ENCODE assay signal across 12 cellular contexts in the genomic region with DNA sequence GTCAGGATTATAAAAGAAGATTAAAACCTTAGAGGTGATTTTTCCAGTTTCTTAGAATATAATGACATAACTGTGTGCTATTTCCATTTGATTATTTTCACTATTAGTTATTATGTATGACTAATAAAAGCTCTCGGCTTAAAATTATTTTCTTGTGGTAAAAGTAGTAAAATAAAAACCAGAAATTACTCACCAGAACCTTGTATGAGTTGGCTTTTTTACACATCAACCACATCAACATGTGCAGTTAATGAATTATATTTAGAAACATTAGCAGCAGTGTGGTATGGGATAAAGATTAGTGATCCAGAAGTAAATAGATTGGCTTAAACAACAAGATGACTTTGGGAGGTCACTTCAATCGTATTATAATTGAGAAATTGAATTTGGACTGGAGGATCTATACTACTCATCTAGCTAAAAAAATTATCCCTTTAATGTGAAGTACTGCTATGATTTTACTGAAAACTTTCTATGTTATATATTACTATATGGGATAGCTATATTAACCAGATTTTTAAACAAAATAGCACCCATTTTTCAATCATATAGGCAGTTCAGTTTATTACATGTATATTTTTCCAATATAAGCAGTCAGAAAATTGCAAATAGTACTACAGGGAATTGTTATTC. TPM values are rescaled to one million over a fixed set of nuclear protein-coding genes. Genes with fewer than 3 reads are reported as not detected.
DNase-seq lines count a peak whose midpoint lies in the region; ATAC-seq and TF ChIP-seq lines count a peak whose summit lies in the region.
"Had no signal": no experiment of that assay in that cellular context is flagged by ENCODE, and none has a peak within 500 bp of the region (broad histone marks: within the 10 kb centered on the region; RNA-seq: fewer than 3 reads in every experiment).

No MANE protein-coding gene starts in this region.

- peak; percentile 70 for ATAC-seq in GM18909 (IDR thresholded peaks at IDR 0.05; ENCODE audit: poor library complexity, unreplicated experiment)
- ATAC-seq in HG03135 (IDR thresholded peaks at IDR 0.05; ENCODE audit: unreplicated experiment): peak; percentile 50
- no peak for ATAC-seq in GM19397 (IDR thresholded peaks at IDR 0.05; ENCODE audit: unreplicated experiment)
- no peak for ATAC-seq in GM23338
- no peak for ATAC-seq in left lung

- CTCF ChIA-PET in BJ (lab: Yijun Ruan, JAX): interaction anchor here (0.9 to 1.3 kb wide), 3 partner anchors 19 to 60 kb away, joined by 3 to 4 read pairs (median 4); no protein-coding TSS in a partner anchor
- CTCF ChIA-PET in activated CD4-positive, alpha-beta T cell treated with anti-CD3 and anti-CD28 coated beads, Interleukin-2, amount 10 ng/mL, durations not matched to agents 7 days and 5 days (lab: Charles Lee): no interaction called here

- H3K4me2 ChIP-seq in GM23338: no peak overlapping the region

- no peaks in the 10 kb centered on the region for H3F3A ChIP-seq in GM23338 (replicated peaks; ENCODE audit: low read depth)

- DNase-seq in BJ (ENCODE audit: low read depth): peak; percentile 62
- DNase-seq in dermis blood vessel endothelial cell: peak; percentile 5
- DNase-seq in GM23338 (ENCODE audit: low spot score): no peak
- no peak for DNase-seq in left lung
- DNase-seq in activated CD4-positive, alpha-beta T cell treated with anti-CD3 and anti-CD28 coated beads, Interleukin-2, amount 10 ng/mL, durations not matched to agents 7 days and 5 days: no peak
- DNase-seq: CD4-positive, alpha-beta memory T cell had no signal

- POLR2A ChIA-PET in BJ (lab: Charles Lee): interaction anchor here (0.6 kb wide), 1 partner anchor 23 kb away, joined by 9 read pairs; no protein-coding TSS in a partner anchor
- POLR2A ChIA-PET in activated CD4-positive, alpha-beta T cell treated with anti-CD3 and anti-CD28 coated beads, Interleukin-2, amount 10 ng/mL, durations not matched to agents 7 days and 5 days (lab: Charles Lee): no interaction called here

- intact Hi-C loops in left lung (cut with DNase I): no loop called here

- H3K27ac ChIP-seq in GM23338 (ENCODE audit: low read depth): no peak overlapping the region
- H3K27ac ChIP-seq in left lung: no peak overlapping the region

- no peak overlapping the region for H3K4me3 Mint-ChIP-seq in GM23338
- no peak overlapping the region for H3K4me3 Mint-ChIP-seq in activated CD4-positive, alpha-beta T cell treated with anti-CD3 and anti-CD28 coated beads, Interleukin-2, amount 10 ng/mL, durations not matched to agents 7 days and 5 days
- H3K4me3 Mint-ChIP-seq: CD4-positive, alpha-beta memory T cell; type B pancreatic cell had no signal

- H3K9me2 ChIP-seq in GM23338 (ENCODE audit: insufficient read depth): no peaks in the 10 kb centered on the region

- H3K4me3 ChIP-seq in BJ (ENCODE audit: low read depth, low read length) (no peak overlapping the region), GM23338 (no peak overlapping the region), left lung (no peak overlapping the region)

- no peaks in the 10 kb centered on the region; the same call in 2 of the 3 replicates for H3K4me1 Mint-ChIP-seq in GM23338
- H3K4me1 Mint-ChIP-seq in activated CD4-positive, alpha-beta T cell treated with anti-CD3 and anti-CD28 coated beads, Interleukin-2, amount 10 ng/mL, durations not matched to agents 7 days and 5 days: peaks cover 10% of the 10 kb centered on the region

- H3K9me3 Mint-ChIP-seq in GM23338: no peaks in the 10 kb centered on the region
- H3K9me3 Mint-ChIP-seq in activated CD4-positive, alpha-beta T cell treated with anti-CD3 and anti-CD28 coated beads, Interleukin-2, amount 10 ng/mL, durations not matched to agents 7 days and 5 days: no peaks in the 10 kb centered on the region
- H3K9me3 Mint-ChIP-seq: CD4-positive, alpha-beta memory T cell; nephron; type B pancreatic cell had no signal

- no peaks in the 10 kb centered on the region for H4K20me1 ChIP-seq in GM23338 (replicated peaks; ENCODE audit: insufficient read depth)

- H3K36me3 ChIP-seq in BJ (ENCODE audit: control insufficient read depth, insufficient read depth, low read length): no peaks in the 10 kb centered on the region
- no peaks in the 10 kb centered on the region for H3K36me3 ChIP-seq in GM23338 (ENCODE audit: insufficient read depth)
- H3K36me3 ChIP-seq in left lung: no peaks in the 10 kb centered on the region

- H3K27ac Mint-ChIP-seq in GM23338: no peak overlapping the region
- H3K27ac Mint-ChIP-seq in activated CD4-positive, alpha-beta T cell treated with anti-CD3 and anti-CD28 coated beads, Interleukin-2, amount 10 ng/mL, durations not matched to agents 7 days and 5 days: no peak overlapping the region
- H3K27ac Mint-ChIP-seq: CD4-positive, alpha-beta memory T cell; nephron; type B pancreatic cell had no signal

- no peaks in the 10 kb centered on the region for H3K27me3 ChIP-seq in BJ (ENCODE audit: control insufficient read depth, insufficient read depth, low read length)
- no peaks in the 10 kb centered on the region for H3K27me3 ChIP-seq in GM23338 (ENCODE audit: insufficient read depth)
- H3K27me3 ChIP-seq in left lung: no peaks in the 10 kb centered on the region

- H3K9me3 ChIP-seq in left lung: no peaks in the 10 kb centered on the region

- H3K4me1 ChIP-seq in GM23338 (ENCODE audit: insufficient read depth) (no peaks in the 10 kb centered on the region; the same call in 1 of the 2 replicates), left lung (peaks cover 0 to 10% of the 10 kb centered on the region in 2 donors)

- peaks cover 2% of the 10 kb centered on the region for H3K27me3 Mint-ChIP-seq in GM23338 (ENCODE audit: insufficient read depth, low read depth, poor library complexity)
- peaks cover 14% of the 10 kb centered on the region for H3K27me3 Mint-ChIP-seq in activated CD4-positive, alpha-beta T cell treated with anti-CD3 and anti-CD28 coated beads, Interleukin-2, amount 10 ng/mL, durations not matched to agents 7 days and 5 days
- H3K27me3 Mint-ChIP-seq: type B pancreatic cell had no signal

- H3K36me3 Mint-ChIP-seq in GM23338 (ENCODE audit: low read depth): no peaks in the 10 kb centered on the region
- H3K36me3 Mint-ChIP-seq in activated CD4-positive, alpha-beta T cell treated with anti-CD3 and anti-CD28 coated beads, Interleukin-2, amount 10 ng/mL, durations not matched to agents 7 days and 5 days (ENCODE audit: low read depth): no peaks in the 10 kb centered on the region
- H3K36me3 Mint-ChIP-seq: CD4-positive, alpha-beta memory T cell; type B pancreatic cell had no signal

- TF ChIP-seq CTCF in BJ (IDR thresholded peaks at IDR 0.05; ENCODE audit: insufficient read depth, low read depth, low read length) (no peak), GM23338 (conservative IDR thresholded peaks at IDR 0.05; ENCODE audit: low read depth in 2 of 2) (no peak), left lung (IDR thresholded peaks at IDR 0.05) (no peak)

- no peaks in the 10 kb centered on the region for H3K79me2 ChIP-seq in GM23338 (replicated peaks; ENCODE audit: insufficient read depth)

- no peak overlapping the region for H2AFZ ChIP-seq in GM23338

TF ChIP-seq in GM23338, 12 proteins besides CTCF, POLR2A, EP300 and RAD21 (continues in another document):
- no peak for TF ChIP-seq EZH2 (IDR thresholded peaks at IDR 0.05; ENCODE audit: low read depth, unreplicated experiment)
- no peak for TF ChIP-seq CREB1 (CRISPR knock-in tag; IDR thresholded peaks at IDR 0.05; ENCODE audit: low read depth)
- TF ChIP-seq POLR2AphosphoS5 (IDR thresholded peaks at IDR 0.05; ENCODE audit: low read depth): no peak
- no peak for TF ChIP-seq JUNB (IDR thresholded peaks at IDR 0.05; ENCODE audit: unreplicated experiment)
- TF ChIP-seq ZNF114 (CRISPR knock-in tag; IDR thresholded peaks at IDR 0.05): no peak
- no peak for TF ChIP-seq EZH2phosphoT487 (IDR thresholded peaks at IDR 0.05; ENCODE audit: unreplicated experiment)
- no peak for TF ChIP-seq NANOG (IDR thresholded peaks at IDR 0.05; ENCODE audit: borderline replicate concordance)
- no peak for TF ChIP-seq STAT1 (IDR thresholded peaks at IDR 0.05; ENCODE audit: unreplicated experiment)

RNA-seq across cellular contexts. Expression of a gene that starts 2.8 kb away (rescaled TPM):
- 0.56 and 0.85 TPM in 2 replicates for polyA plus RNA-seq in BJ (2011; rRNA removed)
- polyA minus RNA-seq in BJ (2011; rRNA and poly(A)+ RNA removed): 0.09 and 1.6 TPM in 2 replicates
- 0.68 and 1.3 TPM in 2 replicates for total RNA-seq in dermis blood vessel endothelial cell
- total RNA-seq in GM23338 (2014; rRNA removed; shearing (Covaris generic)): 0.63 and 1.4 TPM in 2 replicates
- 0.59 and 1.1 TPM in 2 replicates for polyA plus RNA-seq in GM23338 (2016; fragmentation: Nextera tagmentation; extraction: Ambion mirVana)
- total RNA-seq in left lung: 1 to 10 TPM; 3.3 to 3.9 TPM
- total RNA-seq in activated CD4-positive, alpha-beta T cell treated with anti-CD3 and anti-CD28 coated beads, Interleukin-2, amount 10 ng/mL, durations not matched to agents 7 days and 5 days: 1 to 10 TPM; 1.2 to 2.4 TPM

RNA-seq across cellular contexts. Expression of a gene that starts 5.3 kb away (rescaled TPM):
- not detected in 2 replicates for polyA plus RNA-seq in BJ (2011; rRNA removed)
- not detected in 2 replicates for polyA minus RNA-seq in BJ (2011; rRNA and poly(A)+ RNA removed)
- not detected in 2 replicates for total RNA-seq in dermis blood vessel endothelial cell
- total RNA-seq in GM23338 (2014; rRNA removed; shearing (Covaris generic)): 0.35 TPM in 1 of 2 replicates, not detected in the other
- 1.1 TPM in 1 of 2 replicates, not detected in the other for polyA plus RNA-seq in GM23338 (2016; fragmentation: Nextera tagmentation; extraction: Ambion mirVana)
- total RNA-seq in left lung: not detected
- total RNA-seq in activated CD4-positive, alpha-beta T cell treated with anti-CD3 and anti-CD28 coated beads, Interleukin-2, amount 10 ng/mL, durations not matched to agents 7 days and 5 days: under 1 TPM; 0.20 to 0.35 TPM
- polyA plus RNA-seq: CD4-positive, alpha-beta memory T cell had no signal

RNA-seq across cellular contexts. Expression of a gene that starts 8.6 kb away (rescaled TPM):
- polyA plus RNA-seq in BJ (2011; rRNA removed) (1.5 and 2.7 TPM in 2 replicates), GM23338 (2016; fragmentation: Nextera tagmentation; extraction: Ambion mirVana) (1.7 and 1.8 TPM in 2 replicates)
- 0.36 and 0.57 TPM in 2 replicates for polyA minus RNA-seq in BJ (2011; rRNA and poly(A)+ RNA removed)
- total RNA-seq in dermis blood vessel endothelial cell (0.33 and 0.34 TPM in 2 replicates), left lung (10 to 100 TPM; 35.8 to 46.0 TPM)
- total RNA-seq in GM23338 (2014; rRNA removed; shearing (Covaris generic)): 0.28 and 3.5 TPM in 2 replicates
- under 1 TPM in 1 of 2 experiments, not detected in 1; 0.17 TPM for total RNA-seq in activated CD4-positive, alpha-beta T cell treated with anti-CD3 and anti-CD28 coated beads, Interleukin-2, amount 10 ng/mL, durations not matched to agents 7 days and 5 days
- total RNA-seq: OCI-LY7 had no signal
- polyA plus RNA-seq: CD4-positive, alpha-beta memory T cell had no signal

RNA-seq across cellular contexts. Expression of a gene that starts 53.8 kb away (rescaled TPM):
- polyA plus RNA-seq in BJ (2011; rRNA removed) (21.3 and 53.4 TPM in 2 replicates), GM23338 (2016; fragmentation: Nextera tagmentation; extraction: Ambion mirVana) (85.5 and 103 TPM in 2 replicates)
- 16.8 and 17.7 TPM in 2 replicates for polyA minus RNA-seq in BJ (2011; rRNA and poly(A)+ RNA removed)
- total RNA-seq in dermis blood vessel endothelial cell (33.9 and 45.1 TPM in 2 replicates), left lung (10 to 100 TPM; 28.2 to 28.4 TPM)
- 19.9 and 29.1 TPM in 2 replicates for total RNA-seq in GM23338 (2014; rRNA removed; shearing (Covaris generic))
- 10 to 100 TPM; 18.6 to 19.8 TPM for total RNA-seq in activated CD4-positive, alpha-beta T cell treated with anti-CD3 and anti-CD28 coated beads, Interleukin-2, amount 10 ng/mL, durations not matched to agents 7 days and 5 days

Comparison
In these comparisons a context has a peak if more than half of its experiments do, and no peak if none do; other contexts are left out.
1. DNase-seq: peak in BJ (single experiment) and dermis blood vessel endothelial cell (single experiment); none in GM23338 (single experiment), left lung (0 of 2) and activated CD4-positive, alpha-beta T cell treated with anti-CD3 and anti-CD28 coated beads, Interleukin-2, amount 10 ng/mL, durations not matched to agents 7 days and 5 days (single experiment).
2. ATAC-seq: peak in GM18909 (single experiment) and HG03135 (single experiment); none in GM19397 (single experiment), GM23338 (single experiment) and left lung (single experiment).